Comparison of ENCODE assay signal across 2 cellular contexts in genomic region chr16:11386054-11386680, GRCh38.
TF ChIP-seq lines count a peak whose summit lies in the region.

No MANE protein-coding gene starts in this region.

TF ChIP-seq in GM12891, 5 proteins besides CTCF, POLR2A, EP300 and RAD21 (continued from another document):
- TF ChIP-seq PAX5 (IDR thresholded peaks at IDR 0.05; ENCODE audit: insufficient read depth, low read length, severe bottlenecking) (no peak), POLR2AphosphoS5 (IDR thresholded peaks at IDR 0.05; ENCODE audit: low read depth, low read length) (no peak), SPI1 (IDR thresholded peaks at IDR 0.05; ENCODE audit: low read depth, low read length) (no peak), POU2F2 (IDR thresholded peaks at IDR 0.05; ENCODE audit: low read depth, low read length) (no peak)
TF ChIP-seq in GM12891: peak in this region for 0.

TF ChIP-seq in WTC11, 78 proteins besides CTCF, POLR2A, EP300 and RAD21:
- TF ChIP-seq CREM (CRISPR knock-in tag; IDR thresholded peaks at IDR 0.05) (no peak), E2F4 (CRISPR knock-in tag; IDR thresholded peaks at IDR 0.05; ENCODE audit: borderline replicate concordance, low read depth) (0 out of 2 replicates have a peak, but pooled peaks have one; percentile 29)
